In genomic region chr6:69780585-69781178, GRCh38 we compare ENCODE assay signal across 1 cellular context.
TF ChIP-seq lines count a peak whose summit lies in the region.

No MANE protein-coding gene starts in this region.

TF ChIP-seq in HCT116, 20 proteins besides CTCF, POLR2A, EP300 and RAD21 (continued from another document):
- TF ChIP-seq EZH2phosphoT487 (IDR thresholded peaks at IDR 0.05; ENCODE audit: borderline replicate concordance) = no peak
- TF ChIP-seq ZFX (IDR thresholded peaks at IDR 0.05) = no peak
- TF ChIP-seq FOSL1 (IDR thresholded peaks at IDR 0.05; ENCODE audit: low read depth) = peak; percentile 48
- TF ChIP-seq ELF1 (IDR thresholded peaks at IDR 0.05; ENCODE audit: borderline replicate concordance, low read depth) = no peak
- no peak for TF ChIP-seq SIN3A (IDR thresholded peaks at IDR 0.05; ENCODE audit: low read depth)
- no peak for TF ChIP-seq ATF3 (IDR thresholded peaks at IDR 0.05)
- no peak for TF ChIP-seq SRF (IDR thresholded peaks at IDR 0.05; ENCODE audit: low read depth)
